12 cellular contexts compared by ENCODE assay signal in the genomic region with DNA sequence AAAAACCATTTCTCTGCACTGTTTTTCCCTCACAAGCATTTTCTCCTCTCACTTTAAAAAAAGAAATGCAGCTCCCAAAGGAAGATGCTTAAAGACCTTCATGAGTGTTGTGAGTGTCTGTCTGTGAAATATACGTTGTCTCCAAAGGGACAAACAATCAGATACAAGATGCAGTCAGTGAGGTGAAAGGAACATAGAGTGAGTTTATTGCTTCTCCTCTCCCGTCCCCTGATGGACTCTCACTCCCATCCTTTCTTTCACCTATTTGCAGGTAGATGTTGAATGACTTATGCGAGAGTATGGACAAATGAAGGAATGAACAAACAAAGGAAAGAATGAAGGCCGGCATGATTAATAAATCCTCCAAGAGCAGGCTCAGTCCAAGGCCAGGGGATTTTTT.
DNase-seq lines count a peak whose midpoint lies in the region; ATAC-seq and TF ChIP-seq lines count a peak whose summit lies in the region.
"Had no signal": no experiment of that assay in that cellular context is flagged by ENCODE, and none has a peak within 500 bp of the region (broad histone marks: within the 10 kb centered on the region; RNA-seq: fewer than 3 reads in every experiment).

No MANE protein-coding gene starts in this region.

- peaks cover 47% of the 10 kb centered on the region for H3K36me3 Mint-ChIP-seq in activated naive CD4-positive, alpha-beta T cell treated with anti-CD3 and anti-CD28 coated beads, Interleukin-2, amount 10 ng/mL, durations not matched to agents 7 days and 5 days

- peak overlapping the region; percentile 64 for H3K27ac Mint-ChIP-seq in activated naive CD4-positive, alpha-beta T cell treated with anti-CD3 and anti-CD28 coated beads, Interleukin-2, amount 10 ng/mL, durations not matched to agents 7 days and 5 days
- H3K27ac Mint-ChIP-seq in stimulated activated naive CD8-positive, alpha-beta T cell treated with anti-CD3 and anti-CD28 coated beads, Interleukin-15, amount 100 ng/mL, for 72 hours, result peak overlapping the region in 1 of 2 donors; percentile 67

- H3K4me2 ChIP-seq in PC-3 (ENCODE audit: low read length), result peak overlapping the region; percentile 30

- ATAC-seq in PC-3, result no peak
- no peak for ATAC-seq in stimulated activated naive CD8-positive, alpha-beta T cell treated with anti-CD3 and anti-CD28 coated beads, Interleukin-15, amount 100 ng/mL, for 72 hours
- ATAC-seq in HG03175 (IDR thresholded peaks at IDR 0.05; ENCODE audit: unreplicated experiment), result no peak

- peaks cover 66% of the 10 kb centered on the region for H3F3A ChIP-seq in PC-3 (ENCODE audit: low read length, unreplicated experiment)

- H3K27me3 ChIP-seq in PC-3 (ENCODE audit: low read length), result no peaks in the 10 kb centered on the region

- no peaks in the 10 kb centered on the region for H3K9me3 Mint-ChIP-seq in activated naive CD4-positive, alpha-beta T cell treated with anti-CD3 and anti-CD28 coated beads, Interleukin-2, amount 10 ng/mL, durations not matched to agents 7 days and 5 days
- no peaks in the 10 kb centered on the region for H3K9me3 Mint-ChIP-seq in stimulated activated naive CD8-positive, alpha-beta T cell treated with anti-CD3 and anti-CD28 coated beads, Interleukin-15, amount 100 ng/mL, for 72 hours

- peaks cover 78% of the 10 kb centered on the region for H3K36me3 ChIP-seq in PC-3 (ENCODE audit: low read depth, low read length)

- peaks cover 99% of the 10 kb centered on the region for H3K79me2 ChIP-seq in PC-3 (ENCODE audit: low read length)

- intact Hi-C loops in PC-3 (cut with micrococcal nuclease), result no loop called here

- H3K4me3 Mint-ChIP-seq in activated naive CD4-positive, alpha-beta T cell treated with anti-CD3 and anti-CD28 coated beads, Interleukin-2, amount 10 ng/mL, durations not matched to agents 7 days and 5 days, result no peak overlapping the region
- H3K4me3 Mint-ChIP-seq in stimulated activated naive CD8-positive, alpha-beta T cell treated with anti-CD3 and anti-CD28 coated beads, Interleukin-15, amount 100 ng/mL, for 72 hours, result peak overlapping the region; percentile 12 to 48

- CTCF ChIA-PET in activated naive CD4-positive, alpha-beta T cell treated with anti-CD3 and anti-CD28 coated beads, Interleukin-2, amount 10 ng/mL, durations not matched to agents 7 days and 5 days (lab: Charles Lee), result no interaction called here
- CTCF ChIA-PET in PC-3 (lab: Charles Lee), result no interaction called here

- no peak for TF ChIP-seq CTCF in PC-3 (conservative IDR thresholded peaks at IDR 0.05; ENCODE audit: low read depth, low read length)

- BruUV-seq in PC-3 (replicated peaks; lab: Mats Ljungman, UMichigan), result no TSS peak

- peaks cover 13% of the 10 kb centered on the region for H4K20me1 ChIP-seq in PC-3 (ENCODE audit: low read length)

- no peaks in the 10 kb centered on the region for H3K9me2 ChIP-seq in PC-3 (replicated peaks; ENCODE audit: low read length)

- no peak overlapping the region for H2AFZ ChIP-seq in PC-3 (ENCODE audit: low read length)

- H3K4me3 ChIP-seq in PC-3 (ENCODE audit: low read length), result peak overlapping the region; percentile 50

- no peak for DNase-seq in activated naive CD4-positive, alpha-beta T cell treated with anti-CD3 and anti-CD28 coated beads, Interleukin-2, amount 10 ng/mL, durations not matched to agents 7 days and 5 days
- DNase-seq in activated naive CD4-positive, alpha-beta T cell treated with anti-CD3 and anti-CD28 coated beads, Interleukin-2, amount 50 U/mL, for 16 hours, result no peak
- DNase-seq in PC-3 (peak; percentile 24), dermis blood vessel endothelial cell (peak; percentile 18), DMS53 treated with DMSO at 0.1 percent for 48 hours (lab: John Stamatoyannopoulos, UW; ENCODE audit: unreplicated experiment) (no peak), iPS-NIHi7 (ENCODE audit: extremely low spot score) (no peak)
- no peak for DNase-seq in stimulated activated naive CD8-positive, alpha-beta T cell treated with anti-CD3 and anti-CD28 coated beads, Interleukin-15, amount 100 ng/mL, for 72 hours
- DNase-seq: activated CD4-positive, alpha-beta T cell treated with anti-CD3 and anti-CD28 coated beads, Interleukin-2, amount 50 U/mL, for 4 hours; NCI-H1105; NCI-H446 treated with DMSO at 0.1 percent for 48 hours; posterior cingulate gyrus had no signal

- H3K27me3 Mint-ChIP-seq in activated naive CD4-positive, alpha-beta T cell treated with anti-CD3 and anti-CD28 coated beads, Interleukin-2, amount 10 ng/mL, durations not matched to agents 7 days and 5 days, result no peaks in the 10 kb centered on the region
- H3K27me3 Mint-ChIP-seq in stimulated activated naive CD8-positive, alpha-beta T cell treated with anti-CD3 and anti-CD28 coated beads, Interleukin-15, amount 100 ng/mL, for 72 hours, result no peaks in the 10 kb centered on the region

- no peaks in the 10 kb centered on the region for H3K9me3 ChIP-seq in PC-3 (ENCODE audit: low read length)

- peaks cover 84% of the 10 kb centered on the region for H3K4me1 Mint-ChIP-seq in activated naive CD4-positive, alpha-beta T cell treated with anti-CD3 and anti-CD28 coated beads, Interleukin-2, amount 10 ng/mL, durations not matched to agents 7 days and 5 days
- peaks cover 46% of the 10 kb centered on the region for H3K4me1 Mint-ChIP-seq in stimulated activated naive CD8-positive, alpha-beta T cell treated with anti-CD3 and anti-CD28 coated beads, Interleukin-15, amount 100 ng/mL, for 72 hours

- H3K4me1 ChIP-seq in PC-3 (ENCODE audit: insufficient read depth, low read length), result peaks cover 86% of the 10 kb centered on the region

- H3K27ac ChIP-seq in PC-3 (ENCODE audit: low read length), result peak overlapping the region; percentile 64

- POLR2A ChIA-PET in PC-3 (lab: Charles Lee; ENCODE audit: unreplicated experiment), result no interaction called here

- peak overlapping the region; percentile 19 for H3K9ac ChIP-seq in PC-3 (ENCODE audit: low read length)

Comparison
In these comparisons a context has a peak if more than half of its experiments do, and no peak if none do; other contexts are left out.
1. DNase-seq: peak in PC-3 (single experiment) and dermis blood vessel endothelial cell (single experiment); none in activated naive CD4-positive, alpha-beta T cell treated with anti-CD3 and anti-CD28 coated beads, Interleukin-2, amount 10 ng/mL, durations not matched to agents 7 days and 5 days (single experiment), activated naive CD4-positive, alpha-beta T cell treated with anti-CD3 and anti-CD28 coated beads, Interleukin-2, amount 50 U/mL, for 16 hours (single experiment), stimulated activated naive CD8-positive, alpha-beta T cell treated with anti-CD3 and anti-CD28 coated beads, Interleukin-15, amount 100 ng/mL, for 72 hours (0 of 2), DMS53 treated with DMSO at 0.1 percent for 48 hours (single experiment) and iPS-NIHi7 (single experiment).